ENCODE assay signal across 1 cellular context in the genomic region with DNA sequence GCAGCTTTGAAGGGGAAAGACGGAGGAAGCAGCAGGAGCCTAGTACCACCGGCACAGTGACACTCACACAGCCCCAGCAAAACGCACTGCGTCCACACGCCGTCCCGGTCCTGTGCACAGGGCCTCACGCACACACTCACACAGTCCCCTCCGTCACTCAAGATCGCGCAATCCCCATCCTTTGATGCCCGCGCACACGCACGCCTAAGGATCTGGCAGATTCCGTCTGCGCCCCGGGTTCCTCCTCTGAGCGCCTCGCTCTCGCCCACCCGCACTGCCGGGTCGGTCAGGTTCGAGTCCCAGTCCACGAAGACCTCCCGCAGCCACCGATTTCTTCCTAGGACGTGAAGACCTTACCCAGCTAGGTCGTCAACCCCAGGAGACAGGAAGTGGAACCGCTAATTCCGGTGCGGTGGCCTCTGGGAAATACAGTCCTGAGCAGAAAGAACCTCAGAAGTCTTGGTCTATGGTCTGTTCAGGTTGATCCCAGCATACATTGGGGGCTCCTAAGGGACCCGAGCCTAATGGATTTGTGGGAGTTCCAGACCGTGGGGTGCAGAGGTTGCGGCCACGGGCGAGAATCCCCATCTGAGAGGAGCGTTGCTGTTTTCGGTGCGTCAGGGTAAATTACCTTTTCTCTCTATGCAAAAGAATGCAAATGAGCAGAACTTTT.
TF ChIP-seq lines count a peak whose summit lies in the region.

Gene ZNF780B, minus strand, starts transcription at position 400 of the 673 bp plus-strand sequence. CDS start 5,899 bp downstream, outside the sequence.

TF ChIP-seq in HepG2, 621 proteins besides CTCF, POLR2A, EP300 and RAD21 (continued from another document and continues in another):
- no peak for TF ChIP-seq ZNF775 (CRISPR knock-in tag; IDR thresholded peaks at IDR 0.05; ENCODE audit: borderline replicate concordance)
- TF ChIP-seq PPARG (CRISPR knock-in tag; conservative IDR thresholded peaks at IDR 0.05) = 0 out of 2 replicates have a peak, but pooled peaks have one; percentile 15
- TF ChIP-seq GTF3A (CRISPR knock-in tag; conservative IDR thresholded peaks at IDR 0.05) = no peak
- TF ChIP-seq, protein P1, sequence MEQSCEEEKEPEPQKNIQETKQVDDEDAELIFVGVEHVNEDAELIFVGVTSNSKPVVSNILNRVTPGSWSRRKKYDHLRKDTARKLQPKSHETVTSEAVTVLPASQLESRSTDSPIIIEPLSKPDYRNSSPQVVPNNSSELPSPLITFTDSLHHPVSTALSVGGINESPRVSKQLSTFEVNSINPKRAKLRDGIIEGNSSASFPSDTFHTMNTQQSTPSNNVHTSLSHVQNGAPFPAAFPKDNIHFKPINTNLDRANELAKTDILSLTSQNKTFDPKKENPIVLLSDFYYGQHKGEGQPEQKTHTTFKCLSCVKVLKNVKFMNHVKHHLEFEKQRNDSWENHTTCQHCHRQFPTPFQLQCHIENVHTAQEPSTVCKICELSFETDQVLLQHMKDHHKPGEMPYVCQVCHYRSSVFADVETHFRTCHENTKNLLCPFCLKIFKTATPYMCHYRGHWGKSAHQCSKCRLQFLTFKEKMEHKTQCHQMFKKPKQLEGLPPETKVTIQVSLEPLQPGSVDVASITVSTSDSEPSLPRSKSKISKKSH (CRISPR knock-in tag; IDR thresholded peaks at IDR 0.05; ENCODE audit: borderline replicate concordance) = no peak; the same call in 1 of the 2 replicates
- TF ChIP-seq ZNF709 (CRISPR knock-in tag; IDR thresholded peaks at IDR 0.05) = peak; percentile 87
- no peak for TF ChIP-seq NR2F6 (IDR thresholded peaks at IDR 0.05)
- no peak for TF ChIP-seq NR2F6 (CRISPR knock-in tag; IDR thresholded peaks at IDR 0.05)
- no peak for TF ChIP-seq ZNF629 (CRISPR knock-in tag; conservative IDR thresholded peaks at IDR 0.05)
- no peak for TF ChIP-seq ZNF7 (CRISPR knock-in tag; IDR thresholded peaks at IDR 0.05)
- TF ChIP-seq ZNF646 (CRISPR knock-in tag; IDR thresholded peaks at IDR 0.05) = peak; percentile 75; the same call in 1 of the 2 replicates
- TF ChIP-seq RFX5 (IDR thresholded peaks at IDR 0.05; ENCODE audit: low read depth, low read length) = no peak
- no peak for TF ChIP-seq ZNF703 (CRISPR knock-in tag; IDR thresholded peaks at IDR 0.05; ENCODE audit: borderline replicate concordance)
- TF ChIP-seq, protein P2, sequence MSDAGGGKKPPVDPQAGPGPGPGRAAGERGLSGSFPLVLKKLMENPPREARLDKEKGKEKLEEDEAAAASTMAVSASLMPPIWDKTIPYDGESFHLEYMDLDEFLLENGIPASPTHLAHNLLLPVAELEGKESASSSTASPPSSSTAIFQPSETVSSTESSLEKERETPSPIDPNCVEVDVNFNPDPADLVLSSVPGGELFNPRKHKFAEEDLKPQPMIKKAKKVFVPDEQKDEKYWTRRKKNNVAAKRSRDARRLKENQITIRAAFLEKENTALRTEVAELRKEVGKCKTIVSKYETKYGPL (CRISPR knock-in tag; IDR thresholded peaks at IDR 0.05) = no peak
- TF ChIP-seq SNAPC4 (CRISPR knock-in tag; IDR thresholded peaks at IDR 0.05) = peak; percentile 92
- TF ChIP-seq, protein P3, sequence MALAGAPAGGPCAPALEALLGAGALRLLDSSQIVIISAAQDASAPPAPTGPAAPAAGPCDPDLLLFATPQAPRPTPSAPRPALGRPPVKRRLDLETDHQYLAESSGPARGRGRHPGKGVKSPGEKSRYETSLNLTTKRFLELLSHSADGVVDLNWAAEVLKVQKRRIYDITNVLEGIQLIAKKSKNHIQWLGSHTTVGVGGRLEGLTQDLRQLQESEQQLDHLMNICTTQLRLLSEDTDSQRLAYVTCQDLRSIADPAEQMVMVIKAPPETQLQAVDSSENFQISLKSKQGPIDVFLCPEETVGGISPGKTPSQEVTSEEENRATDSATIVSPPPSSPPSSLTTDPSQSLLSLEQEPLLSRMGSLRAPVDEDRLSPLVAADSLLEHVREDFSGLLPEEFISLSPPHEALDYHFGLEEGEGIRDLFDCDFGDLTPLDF (CRISPR knock-in tag; IDR thresholded peaks at IDR 0.05) = no peak
- TF ChIP-seq ZSCAN5A (CRISPR knock-in tag; IDR thresholded peaks at IDR 0.05; ENCODE audit: borderline replicate concordance) = no peak
- no peak for TF ChIP-seq XBP1 (CRISPR knock-in tag; IDR thresholded peaks at IDR 0.05)
- TF ChIP-seq ZBTB49 (CRISPR knock-in tag; IDR thresholded peaks at IDR 0.05; ENCODE audit: borderline replicate concordance) = no peak
- 0 out of 2 replicates have a peak, but pooled peaks have one; percentile 11 for TF ChIP-seq MIER2 (CRISPR knock-in tag; IDR thresholded peaks at IDR 0.05)
- TF ChIP-seq RBM22 (optimal IDR thresholded peaks at IDR 0.05; ENCODE audit: low read length) = peak; percentile 50
- TF ChIP-seq RARA (CRISPR knock-in tag; IDR thresholded peaks at IDR 0.05) = no peak
- TF ChIP-seq SYNCRIP (IDR thresholded peaks at IDR 0.05; ENCODE audit: insufficient read depth, low read depth, low read length) = no peak
- TF ChIP-seq, protein P4, sequence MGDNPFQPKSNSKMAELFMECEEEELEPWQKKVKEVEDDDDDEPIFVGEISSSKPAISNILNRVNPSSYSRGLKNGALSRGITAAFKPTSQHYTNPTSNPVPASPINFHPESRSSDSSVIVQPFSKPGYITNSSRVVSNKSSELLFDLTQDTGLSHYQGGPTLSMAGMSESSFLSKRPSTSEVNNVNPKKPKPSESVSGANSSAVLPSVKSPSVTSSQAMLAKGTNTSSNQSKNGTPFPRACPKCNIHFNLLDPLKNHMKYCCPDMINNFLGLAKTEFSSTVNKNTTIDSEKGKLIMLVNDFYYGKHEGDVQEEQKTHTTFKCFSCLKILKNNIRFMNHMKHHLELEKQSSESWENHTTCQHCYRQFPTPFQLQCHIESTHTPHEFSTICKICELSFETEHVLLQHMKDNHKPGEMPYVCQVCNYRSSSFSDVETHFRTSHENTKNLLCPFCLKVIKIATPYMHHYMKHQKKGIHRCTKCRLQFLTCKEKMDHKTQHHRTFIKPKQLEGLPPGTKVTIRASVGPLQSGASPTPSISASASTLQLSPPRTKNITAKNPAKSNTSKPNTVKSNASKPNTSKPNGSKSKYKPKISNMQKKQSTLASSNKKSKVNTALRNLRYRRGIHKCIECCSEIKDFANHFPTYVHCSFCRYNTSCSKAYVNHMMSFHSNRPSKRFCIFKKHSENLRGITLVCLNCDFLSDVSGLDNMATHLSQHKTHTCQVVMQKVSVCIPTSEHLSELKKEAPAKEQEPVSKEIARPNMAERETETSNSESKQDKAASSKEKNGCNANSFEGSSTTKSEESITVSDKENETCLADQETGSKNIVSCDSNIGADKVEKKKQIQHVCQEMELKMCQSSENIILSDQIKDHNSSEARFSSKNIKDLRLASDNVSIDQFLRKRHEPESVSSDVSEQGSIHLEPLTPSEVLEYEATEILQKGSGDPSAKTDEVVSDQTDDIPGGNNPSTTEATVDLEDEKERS (CRISPR knock-in tag; IDR thresholded peaks at IDR 0.05) = no peak
- TF ChIP-seq KLF15 (CRISPR knock-in tag; IDR thresholded peaks at IDR 0.05; ENCODE audit: borderline replicate concordance) = no peak
- no peak for TF ChIP-seq IRF1 (CRISPR knock-in tag; IDR thresholded peaks at IDR 0.05; ENCODE audit: low read depth)
- peak; percentile 82; the same call in 1 of the 2 replicates for TF ChIP-seq KDM5B (CRISPR knock-in tag; IDR thresholded peaks at IDR 0.05; ENCODE audit: borderline replicate concordance)
- TF ChIP-seq JUND (CRISPR knock-in tag; IDR thresholded peaks at IDR 0.05) = no peak
